31 cellular contexts compared by ENCODE assay signal in genomic region chr7:95808396-95808795, GRCh38. TPM values are rescaled to one million over a fixed set of nuclear protein-coding genes. Genes with fewer than 3 reads are reported as not detected.
"Had no signal": no experiment of that assay in that cellular context is flagged by ENCODE, and none has a peak within 500 bp of the region (broad histone marks: within the 10 kb centered on the region; RNA-seq: fewer than 3 reads in every experiment).

No MANE protein-coding gene starts in this region.

- H3K27me3 ChIP-seq: MG63, SJSA1 had no signal

- H3K9me3 ChIP-seq: MG63, SJSA1, SK-N-SH had no signal

- ATAC-seq: Panc1, Right ventricle myocardium inferior had no signal

- H3K4me1 ChIP-seq: SJSA1 had no signal

- H3K27ac ChIP-seq: KMS-11, PC-9, RWPE1, SJSA1 had no signal

- DNase-seq: Karpas-422, KBM-7, MG63, NCI-H1048, NCI-H1092 treated with DMSO at 0.1 percent for 48 hours, NCI-H1417 treated with DMSO at 0.1 percent for 48 hours, NCI-H1436 treated with DMSO at 0.1 percent for 48 hours, NCI-H1694 treated with DMSO at 0.1 percent for 48 hours, NCI-H1930, NCI-H2029 treated with DMSO at 0.1 percent for 48 hours, NCI-H2081 treated with DMSO at 0.1 percent for 48 hours, NCI-H2107, NCI-H2171, NCI-H226, NCI-H446 treated with DMSO at 0.1 percent for 48 hours, NCI-H510A, NCI-H524, NCI-H526, NCI-H774, PC-9, SHP77, SIG-M5, SK-N-SH, SW 1271, T-helper 1 cell had no signal

- H3K36me3 ChIP-seq: MG63, SJSA1 had no signal

- H3K4me3 ChIP-seq: MG63, PC-9, SJSA1 had no signal

RNA-seq across cellular contexts. Expression of gene DYNC1I1, which starts 36.0 kb away (rescaled TPM):
- total RNA-seq: OCI-LY7, PC-9 had no signal
